In genomic region chr20:62977613-62978558, GRCh38 we compare ENCODE assay signal across 8 cellular contexts. TPM values are rescaled to one million over a fixed set of nuclear protein-coding genes. Genes with fewer than 3 reads are reported as not detected.
DNase-seq lines count a peak whose midpoint lies in the region; ATAC-seq, FAIRE-seq and TF ChIP-seq lines count a peak whose summit lies in the region.

No MANE protein-coding gene starts in this region.

- H2BK120ac ChIP-seq in H1 (replicated peaks; ENCODE audit: low read depth, low read length): no peak overlapping the region

- H3K27me3 ChIP-seq in H1 (replicated peaks in 1 of 4; ENCODE audit: control insufficient read depth in 3 of 4, extremely low read depth in 1 of 4, insufficient read depth in 3 of 4, low read length in 3 of 4): peaks cover 5 to 28% (median 17%) of the 10 kb centered on the region in 4 experiments

- H3K4me2 ChIP-seq in H1 (ENCODE audit: insufficient read depth in 1 of 2, low read depth in 2 of 2, low read length in 2 of 2): no peak overlapping the region

- H3K9me3 Mint-ChIP-seq in CD14-positive monocyte: peaks cover 0 to 17% (median 4%) of the 10 kb centered on the region in 7 donors

- TF ChIP-seq POLR2A in H1 (IDR thresholded peaks at IDR 0.05; ENCODE audit: control extremely low read depth in 1 of 2, low read depth in 2 of 2, low read length in 2 of 2): no peak

- H3K23me2 ChIP-seq in H1 (ENCODE audit: low read depth, low read length): peaks cover 3% of the 10 kb centered on the region; the same call in 1 of the 2 replicates

- H3K27me3 Mint-ChIP-seq in CD14-positive monocyte (ENCODE audit: low read depth in 3 of 3): peaks cover 84 to 98% (median 92%) of the 10 kb centered on the region in 3 donors

- no peak overlapping the region for H3K14ac ChIP-seq in H1 (ENCODE audit: insufficient read length)

- H4K5ac ChIP-seq in H1 (ENCODE audit: insufficient read length, low read depth, low read length): no peak overlapping the region

- H2BK12ac ChIP-seq in H1 (ENCODE audit: low read depth, low read length): peak overlapping the region; percentile 75; the same call in 1 of the 2 replicates

- no peak overlapping the region for H4K8ac ChIP-seq in H1 (ENCODE audit: extremely low read depth, insufficient read depth, low read length)

- H3K9ac ChIP-seq in H1 (replicated peaks in 1 of 4; ENCODE audit: extremely low read depth in 1 of 4, low read depth in 3 of 4, low read length in 3 of 4): no peak overlapping the region

- H3K36me3 ChIP-seq in H1 (ENCODE audit: control insufficient read depth in 2 of 4, insufficient read depth in 4 of 4, low read length in 3 of 4): no peaks in the 10 kb centered on the region

- TF ChIP-seq CTCF in CD14-positive monocyte (IDR thresholded peaks at IDR 0.05) (no peak), H1 (IDR thresholded peaks at IDR 0.05; ENCODE audit: control extremely low read depth in 1 of 3, insufficient read depth in 1 of 3, low read depth in 1 of 3, low read length in 3 of 3) (no peak)

- no peak overlapping the region for H3K23ac ChIP-seq in H1 (ENCODE audit: insufficient read length)

- 85% methylated on average over 30 of the region's 38 CpGs; no CpG with 5 or more reads in 1 of the 2 experiments for WGBS in H1 (ENCODE audit: extremely low coverage in 1 of 2, insufficient coverage in 1 of 2, insufficient read length in 1 of 2, insufficient replicate concordance in 2 of 2, low coverage in 1 of 2, low lambda C conversion rate in 2 of 2, missing lambda C conversion rate in 1 of 2), 2 experiments

- H3K18ac ChIP-seq in H1 (ENCODE audit: extremely low read depth, low read length): no peak overlapping the region

- intact Hi-C loops in CD14-positive monocyte (cut with micrococcal nuclease) (no loop called here), left ventricle myocardium superior (cut with micrococcal nuclease) (no loop called here)

- H4K91ac ChIP-seq in H1 (replicated peaks; ENCODE audit: insufficient read length, low read length): no peak overlapping the region

- H2BK5ac ChIP-seq in H1 (ENCODE audit: low read depth, low read length): peak overlapping the region; percentile 52; the same call in 1 of the 2 replicates

- peaks cover 2 to 36% (median 17%) of the 10 kb centered on the region in 4 experiments for H3K4me1 ChIP-seq in H1 (replicated peaks in 1 of 4; ENCODE audit: control insufficient read depth in 3 of 4, insufficient read depth in 4 of 4, low read length in 3 of 4)

- no peak overlapping the region for H3K4me3 ChIP-seq in H1 (ENCODE audit: extremely low read depth in 1 of 4, insufficient read depth in 2 of 4, low read depth in 3 of 4, low read length in 4 of 4)

- no peaks in the 10 kb centered on the region for H3K79me1 ChIP-seq in H1 (ENCODE audit: low read depth, low read length)

- ATAC-seq in GM19351 (IDR thresholded peaks at IDR 0.05; ENCODE audit: unreplicated experiment): peak; percentile 72
- peak; percentile 51 for ATAC-seq in HG03565 (IDR thresholded peaks at IDR 0.05; ENCODE audit: unreplicated experiment)
- no peak for ATAC-seq in left ventricle myocardium superior

- peak overlapping the region; percentile 34 to 84 for H3K4me3 Mint-ChIP-seq in CD14-positive monocyte

- no peaks in the 10 kb centered on the region for H3K36me3 Mint-ChIP-seq in CD14-positive monocyte

- H2AFZ ChIP-seq in H1 (ENCODE audit: low read length): no peak overlapping the region

- H3K4ac ChIP-seq in H1 (replicated peaks; ENCODE audit: insufficient read length, low read depth, low read length): no peak overlapping the region

- DNase-seq in CD14-positive monocyte (ENCODE audit: low spot score) (peak; percentile 72), H1 (ENCODE audit: low read depth in 1 of 2, low spot score in 2 of 2) (no peak), hippocampal formation (lab: John Stamatoyannopoulos, UW) (no peak), left ventricle myocardium superior (no peak), midbrain (lab: John Stamatoyannopoulos, UW) (no peak)
- DNase-seq in activated CD4-positive, CD25-positive, alpha-beta regulatory T cell (lab: John Stamatoyannopoulos, UW): peak; percentile 51 to 68 (median 60)

- H4K20me1 ChIP-seq in H1 (replicated peaks in 1 of 2; ENCODE audit: control insufficient read depth in 1 of 2, insufficient read depth in 2 of 2, low read length in 2 of 2): peaks cover 0 to 2% of the 10 kb centered on the region in 2 experiments

- H3K79me2 ChIP-seq in H1 (ENCODE audit: control insufficient read depth in 1 of 2, insufficient read depth in 2 of 2, low read length in 2 of 2): no peaks in the 10 kb centered on the region

- H2BK15ac ChIP-seq in H1 (ENCODE audit: low read length): no peak overlapping the region; the same call in 1 of the 2 replicates

- POLR2A ChIA-PET in H1 (lab: Charles Lee; ENCODE audit: partially characterized antibody): interaction anchor here (0.6 to 2.4 kb wide), 6 partner anchors 12 to 1194 kb away, joined by 3 to 7 read pairs (median 3); partner anchors contain the start of genes DIDO1 and GID8

- no peaks in the 10 kb centered on the region for H3K9me3 ChIP-seq in H1 (ENCODE audit: insufficient read depth in 2 of 2, low read depth in 1 of 2, low read length in 1 of 2)

- FAIRE-seq in H1 (lab: Jason Lieb, UNC): no peak

- peaks cover 38% of the 10 kb centered on the region for H3K4me1 Mint-ChIP-seq in CD14-positive monocyte

- TF ChIP-seq RAD21 in H1 (IDR thresholded peaks at IDR 0.05 in 1 of 2, conservative IDR thresholded peaks at IDR 0.05 in 1 of 2; ENCODE audit: low read depth in 2 of 2, low read length in 2 of 2): no peak

- CTCF ChIA-PET in H1 (lab: Charles Lee; ENCODE audit: partially characterized antibody): interaction anchor here (0.6 to 2.1 kb wide), 3 partner anchors 25 to 199 kb away, joined by 3 to 5 read pairs (median 5); partner anchors contain the start of gene SLC17A9

- TF ChIP-seq EP300 in H1 (IDR thresholded peaks at IDR 0.05; ENCODE audit: borderline replicate concordance in 1 of 2, low read depth in 2 of 2, low read length in 2 of 2): no peak

- H3K27ac Mint-ChIP-seq in CD14-positive monocyte: peak overlapping the region in 1 of 7 donors; percentile 44

- no peak overlapping the region for H3K56ac ChIP-seq in H1 (replicated peaks; ENCODE audit: insufficient read length, low read depth, low read length)

- no peak overlapping the region for H2BK20ac ChIP-seq in H1 (ENCODE audit: low read length)

- no peak overlapping the region for H2AK5ac ChIP-seq in H1 (ENCODE audit: low read depth, low read length)

- no peak overlapping the region for H3K27ac ChIP-seq in H1 (ENCODE audit: low read depth, low read length)

TF ChIP-seq in H1, 55 proteins besides CTCF, POLR2A, EP300 and RAD21:
- no peak for TF ChIP-seq POU5F1 (IDR thresholded peaks at IDR 0.05; ENCODE audit: low read depth, low read length)
- TF ChIP-seq SIX5 (IDR thresholded peaks at IDR 0.05; ENCODE audit: low read depth, low read length): no peak
- TF ChIP-seq MAFK (IDR thresholded peaks at IDR 0.05; ENCODE audit: low read depth, low read length): no peak

RNA-seq across cellular contexts. Expression of gene SLC17A9, which starts 25.4 kb away (rescaled TPM):
- polyA plus RNA-seq in CD14-positive monocyte (under 1 TPM; 0.81 to 0.82 TPM), H1 (2011; rRNA removed) (23.5 and 39.6 TPM in 2 replicates)
- 31.1 and 35.2 TPM in 2 replicates for total RNA-seq in H1 (2021; fragmentation: NEBNext Ultra II Directional; extraction: Animal tissue kit (Norgen Biotek cat#: 25700))
- 26.0 TPM for polyA plus RNA-seq in H1 (2011; cell fraction: cytosol; rRNA removed)
- polyA plus RNA-seq in H1 (2011; cell fraction: nucleus; rRNA removed): 178 TPM
- 15.9 to 29.2 TPM (median 25.3 TPM) in 4 replicates for polyA plus RNA-seq in H1 (2012, experiment 1 of 2)
- polyA plus RNA-seq in H1 (2012, experiment 2 of 2): 17.4 TPM
- polyA plus RNA-seq in H1 (2013, experiment 1 of 2): 44.3 TPM
- 44.7 TPM for polyA plus RNA-seq in H1 (2013, experiment 2 of 2)
- 6.0 and 6.5 TPM in 2 replicates for polyA minus RNA-seq in H1 (2011; rRNA and poly(A)+ RNA removed)
- polyA minus RNA-seq in H1 (2011; cell fraction: cytosol; rRNA and poly(A)+ RNA removed): 10.4 TPM
- 14.7 TPM for polyA minus RNA-seq in H1 (2011; cell fraction: nucleus; rRNA and poly(A)+ RNA removed)
- total RNA-seq in left ventricle myocardium superior: 1.5 TPM

RNA-seq across cellular contexts. Expression of gene BHLHE23, which starts 28.9 kb away (rescaled TPM):
- polyA plus RNA-seq in CD14-positive monocyte (not detected), H1 (2011; rRNA removed) (0.36 TPM in 1 of 2 replicates, not detected in the other)
- 0.38 and 0.47 TPM in 2 replicates for total RNA-seq in H1 (2021; fragmentation: NEBNext Ultra II Directional; extraction: Animal tissue kit (Norgen Biotek cat#: 25700))
- polyA plus RNA-seq in H1 (2011; cell fraction: cytosol; rRNA removed): 0.14 TPM
- 0.13 TPM for polyA plus RNA-seq in H1 (2011; cell fraction: nucleus; rRNA removed)
- polyA plus RNA-seq in H1 (2012, experiment 1 of 2): not detected in 4 replicates
- polyA plus RNA-seq in H1 (2012, experiment 2 of 2): not detected
- polyA plus RNA-seq in H1 (2013, experiment 1 of 2): 0.04 TPM
- 0.09 TPM for polyA plus RNA-seq in H1 (2013, experiment 2 of 2)
- polyA minus RNA-seq in H1 (2011; rRNA and poly(A)+ RNA removed): not detected in 2 replicates
- 1.0 TPM for polyA minus RNA-seq in H1 (2011; cell fraction: cytosol; rRNA and poly(A)+ RNA removed)
- polyA minus RNA-seq in H1 (2011; cell fraction: nucleus; rRNA and poly(A)+ RNA removed): 0.80 TPM
- total RNA-seq in left ventricle myocardium superior: not detected

RNA-seq across cellular contexts. Expression of gene GID8, which starts 39.9 kb away (rescaled TPM):
- polyA plus RNA-seq in CD14-positive monocyte: 10 to 100 TPM; 12.4 to 12.7 TPM
- total RNA-seq in H1 (2021; fragmentation: NEBNext Ultra II Directional; extraction: Animal tissue kit (Norgen Biotek cat#: 25700)): 72.9 and 73.1 TPM in 2 replicates
- 39.7 and 40.7 TPM in 2 replicates for polyA plus RNA-seq in H1 (2011; rRNA removed)
- 44.1 TPM for polyA plus RNA-seq in H1 (2011; cell fraction: cytosol; rRNA removed)
- 33.3 TPM for polyA plus RNA-seq in H1 (2011; cell fraction: nucleus; rRNA removed)
- 43.9 to 48.5 TPM (median 46.8 TPM) in 4 replicates for polyA plus RNA-seq in H1 (2012, experiment 1 of 2)
- polyA plus RNA-seq in H1 (2012, experiment 2 of 2): 28.5 TPM
- 46.0 TPM for polyA plus RNA-seq in H1 (2013, experiment 1 of 2)
- polyA plus RNA-seq in H1 (2013, experiment 2 of 2): 45.2 TPM
- polyA minus RNA-seq in H1 (2011; rRNA and poly(A)+ RNA removed): 51.3 and 52.9 TPM in 2 replicates
- 29.9 TPM for polyA minus RNA-seq in H1 (2011; cell fraction: cytosol; rRNA and poly(A)+ RNA removed)
- 23.9 TPM for polyA minus RNA-seq in H1 (2011; cell fraction: nucleus; rRNA and poly(A)+ RNA removed)
- 16.1 TPM for total RNA-seq in left ventricle myocardium superior

RNA-seq across cellular contexts. Expression of gene DIDO1, which starts 51.6 kb away (rescaled TPM):
- polyA plus RNA-seq in CD14-positive monocyte (10 to 100 TPM in 1 of 2 donors, 1 to 10 TPM in 1; 8.5 to 12.9 TPM), H1 (2011; rRNA removed) (53.6 and 58.8 TPM in 2 replicates)
- 82.8 and 83.2 TPM in 2 replicates for total RNA-seq in H1 (2021; fragmentation: NEBNext Ultra II Directional; extraction: Animal tissue kit (Norgen Biotek cat#: 25700))
- polyA plus RNA-seq in H1 (2011; cell fraction: cytosol; rRNA removed): 66.3 TPM
- polyA plus RNA-seq in H1 (2011; cell fraction: nucleus; rRNA removed): 116 TPM
- polyA plus RNA-seq in H1 (2012, experiment 1 of 2): 47.3 to 53.1 TPM (median 49.3 TPM) in 4 replicates
- polyA plus RNA-seq in H1 (2012, experiment 2 of 2): 13.9 TPM
- 63.3 TPM for polyA plus RNA-seq in H1 (2013, experiment 1 of 2)
- 61.2 TPM for polyA plus RNA-seq in H1 (2013, experiment 2 of 2)
- 46.3 and 51.4 TPM in 2 replicates for polyA minus RNA-seq in H1 (2011; rRNA and poly(A)+ RNA removed)
- polyA minus RNA-seq in H1 (2011; cell fraction: cytosol; rRNA and poly(A)+ RNA removed): 31.8 TPM
- 65.1 TPM for polyA minus RNA-seq in H1 (2011; cell fraction: nucleus; rRNA and poly(A)+ RNA removed)
- total RNA-seq in left ventricle myocardium superior: 38.3 TPM

Comparison
In these comparisons a context has a peak if more than half of its experiments do, and no peak if none do; other contexts are left out.
1. DNase-seq: peak in CD14-positive monocyte (single experiment) and activated CD4-positive, CD25-positive, alpha-beta regulatory T cell (4 of 4); none in H1 (0 of 2), hippocampal formation (0 of 2), left ventricle myocardium superior (single experiment) and midbrain (single experiment).
2. RNA of gene SLC17A9, which starts 25.4 kb away (total RNA-seq): 31.1 to 35.2 TPM in H1; 1.5 TPM in left ventricle myocardium superior (single experiment); every median in the first group is over 10 times any median in the second.